In the genomic region with DNA sequence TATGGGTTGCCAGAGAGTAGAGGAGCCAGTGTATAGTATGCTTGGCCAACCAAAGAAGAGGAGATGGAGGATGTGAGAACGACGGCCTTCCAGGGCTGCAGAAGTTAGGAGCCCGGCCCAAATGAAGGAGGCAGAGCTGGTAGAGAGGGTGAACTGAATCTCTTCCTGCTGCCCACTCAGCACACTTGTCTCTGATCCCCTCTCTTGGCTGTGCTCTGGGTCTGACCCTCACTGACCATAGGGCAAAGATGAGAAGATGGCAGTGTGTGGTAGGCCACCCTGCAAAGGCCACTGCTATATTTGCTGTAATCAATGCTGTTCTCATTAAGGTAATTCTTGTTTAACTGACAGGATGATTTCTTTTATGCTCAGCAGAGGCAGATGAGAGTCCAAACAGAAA, we compare ENCODE assay signal across 21 cellular contexts.
"Had no signal": no experiment of that assay in that cellular context is flagged by ENCODE, and none has a peak within 500 bp of the region (broad histone marks: within the 10 kb centered on the region; RNA-seq: fewer than 3 reads in every experiment).

No MANE protein-coding gene starts in this region.

- DNase-seq: activated B cell treated with CpG ODN at 0.5 μM for 24 hours; activated CD4-positive, alpha-beta T cell treated with anti-CD3 and anti-CD28 coated beads for 48 hours; activated CD4-positive, alpha-beta T cell treated with anti-CD3 and anti-CD28 coated beads, Interleukin-2, amount 50 U/mL, for 1 hour; activated CD4-positive, alpha-beta T cell treated with anti-CD3 and anti-CD28 coated beads, Interleukin-2, amount 50 U/mL, for 48 hours; activated CD8-positive, alpha-beta memory T cell treated with anti-CD3 and anti-CD28 coated beads for 24 hours; activated CD8-positive, alpha-beta T cell treated with anti-CD3 and anti-CD28 coated beads for 36 hours; activated gamma-delta T cell treated with Interleukin-2 at 50 U/mL for 16 hours; activated naive CD4-positive, alpha-beta T cell treated with anti-CD3 and anti-CD28 coated beads, Interleukin-2, amount 50 U/mL, for 16 hours; activated naive CD4-positive, alpha-beta T cell treated with Interleukin-2 at 50 U/mL for 16 hours; activated T-cell treated with anti-CD3 and anti-CD28 coated beads, Interleukin-2, amount 50 U/mL, for 4 hours; amniotic stem cell; anterior cingulate cortex; brain microvascular endothelial cell; dorsolateral prefrontal cortex; effector memory CD4-positive, alpha-beta T cell; erythroblast; esophagus squamous epithelium; T-helper 1 cell; T-helper 17 cell; T1000; WERI-Rb-1 had no signal
